Comparison of ENCODE assay signal across 1 cellular context in the genomic region with DNA sequence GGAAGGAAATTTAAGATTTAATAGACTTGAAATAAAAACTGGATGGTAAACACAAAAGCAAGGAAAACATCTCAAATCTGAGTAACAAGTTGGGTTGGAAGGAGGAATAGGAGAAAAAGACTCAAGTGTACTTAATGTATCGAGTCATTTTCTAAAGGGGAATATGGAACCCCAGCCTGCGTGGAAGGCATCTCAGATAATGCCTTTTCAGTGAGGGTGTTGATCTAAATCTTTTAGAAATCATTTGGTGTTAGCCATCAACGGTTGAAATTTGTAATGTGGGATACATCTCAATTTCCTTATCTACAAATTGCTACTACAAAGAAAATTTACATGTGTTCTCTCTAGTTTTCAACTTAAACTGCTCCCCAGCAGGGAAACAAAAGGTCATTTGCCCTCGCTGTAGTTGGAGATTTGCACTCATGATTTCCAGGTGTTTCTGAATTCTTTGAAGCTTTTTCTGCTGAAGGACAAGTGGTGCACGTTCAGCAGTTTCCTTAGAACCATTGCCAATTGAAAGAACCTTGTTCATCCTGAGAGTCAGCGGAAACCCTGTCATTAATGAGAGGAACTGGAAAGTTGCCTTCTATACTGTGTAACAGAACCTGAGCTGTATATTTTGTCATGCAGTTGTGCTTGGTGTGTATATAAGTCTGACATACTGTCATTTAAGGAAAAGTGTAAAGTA.
TF ChIP-seq lines count a peak whose summit lies in the region.

No MANE protein-coding gene starts in this region.

TF ChIP-seq in H1, 55 proteins besides CTCF, POLR2A, EP300 and RAD21:
- no peak for TF ChIP-seq KDM1A (IDR thresholded peaks at IDR 0.05; ENCODE audit: borderline replicate concordance, low read length)
- no peak for TF ChIP-seq ZNF274 (IDR thresholded peaks at IDR 0.05; ENCODE audit: borderline replicate concordance, extremely low read depth, low read length)
- no peak for TF ChIP-seq SIRT6 (IDR thresholded peaks at IDR 0.05; ENCODE audit: low read length)
- TF ChIP-seq CHD7 (IDR thresholded peaks at IDR 0.05; ENCODE audit: insufficient replicate concordance, low read length), result no peak
- TF ChIP-seq RXRA (IDR thresholded peaks at IDR 0.05; ENCODE audit: insufficient read depth, low read depth, low read length), result no peak
- no peak for TF ChIP-seq ASH2L (IDR thresholded peaks at IDR 0.05; ENCODE audit: low read length)
- TF ChIP-seq CBX8 (IDR thresholded peaks at IDR 0.05; ENCODE audit: borderline replicate concordance, low read depth, low read length), result no peak
- no peak for TF ChIP-seq CHD1 (IDR thresholded peaks at IDR 0.05; ENCODE audit: low read depth, low read length)
- no peak for TF ChIP-seq CTBP2 (IDR thresholded peaks at IDR 0.05; ENCODE audit: borderline replicate concordance, insufficient read depth, insufficient read length, low read length)
- TF ChIP-seq NANOG (IDR thresholded peaks at IDR 0.05; ENCODE audit: insufficient read depth, low read depth, low read length, poor library complexity, severe bottlenecking), result no peak
